In the genomic region with DNA sequence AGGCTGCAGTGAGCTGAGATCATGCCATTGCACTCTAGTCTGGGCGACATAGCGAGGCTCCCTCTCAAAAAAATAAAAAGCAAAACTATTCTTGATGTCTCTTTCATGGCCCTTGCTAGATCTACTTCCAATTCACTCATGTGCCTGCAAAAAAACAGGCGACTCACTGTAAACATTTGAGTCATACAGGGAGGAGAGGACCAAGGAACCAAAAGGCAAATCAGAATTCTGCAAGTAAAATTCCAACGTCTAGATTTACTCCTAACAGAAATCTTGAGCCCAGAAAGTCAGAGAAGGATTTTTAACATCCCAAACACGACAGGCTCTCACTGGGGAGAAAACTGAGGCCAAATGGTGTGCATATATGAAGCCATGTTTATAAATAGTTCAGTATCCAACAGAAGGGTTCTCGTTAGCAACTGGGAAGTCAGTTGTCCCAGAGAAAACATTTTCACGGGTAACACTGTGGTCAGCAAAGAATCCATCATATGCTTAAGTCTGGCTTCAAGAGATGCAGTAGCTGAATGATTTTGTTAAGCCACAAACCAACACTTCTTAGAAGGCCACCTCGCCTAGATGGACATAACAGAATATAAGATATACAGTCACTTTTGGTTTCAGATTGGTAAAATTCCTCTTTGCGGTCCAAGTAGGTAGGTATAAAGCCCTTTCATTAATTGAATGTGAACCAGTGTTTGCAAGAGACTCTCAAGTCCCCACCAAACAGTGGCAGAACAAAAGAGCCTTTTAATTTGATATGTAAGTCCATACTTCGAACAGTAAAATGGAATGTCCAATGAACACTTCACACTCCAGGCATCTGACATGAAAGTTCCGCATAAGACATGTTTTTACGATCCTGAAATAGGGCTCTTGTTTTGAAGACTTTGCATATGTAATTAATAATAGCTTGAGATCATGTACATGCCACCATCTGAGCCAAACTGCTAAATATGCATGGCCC, we compare ENCODE assay signal across 11 cellular contexts. TPM values are rescaled to one million over a fixed set of nuclear protein-coding genes. Genes with fewer than 3 reads are reported as not detected.
DNase-seq lines count a peak whose midpoint lies in the region; ATAC-seq and TF ChIP-seq lines count a peak whose summit lies in the region.
"Had no signal": no experiment of that assay in that cellular context is flagged by ENCODE, and none has a peak within 500 bp of the region (broad histone marks: within the 10 kb centered on the region; RNA-seq: fewer than 3 reads in every experiment).

No MANE protein-coding gene starts in this region.

- H3K79me2 ChIP-seq in GM23248 (ENCODE audit: insufficient read depth) (no peaks in the 10 kb centered on the region), OCI-LY7 (ENCODE audit: insufficient read depth, low read depth, low read length) (no peaks in the 10 kb centered on the region)

- H3K27me3 ChIP-seq in GM23248 (replicated peaks; ENCODE audit: insufficient read depth): no peaks in the 10 kb centered on the region

- H3K27ac ChIP-seq in GM23248 (0 out of 2 replicates have a peak overlapping the region, but pooled peaks have one; percentile 14), angular gyrus (ENCODE audit: low read depth, low read length) (peak overlapping the region; percentile 82), substantia nigra (ENCODE audit: low read depth, low read length, poor library complexity, severe bottlenecking) (peak overlapping the region; percentile 95), OCI-LY7 (ENCODE audit: low read depth, low read length, poor library complexity, severe bottlenecking) (no peak overlapping the region)
- H3K27ac ChIP-seq: prostate gland had no signal

- H3K9me2 ChIP-seq in GM23248 (ENCODE audit: insufficient read depth) (no peaks in the 10 kb centered on the region), OCI-LY7 (ENCODE audit: insufficient read depth, low read length) (no peaks in the 10 kb centered on the region)

- no peak overlapping the region for H3K9ac ChIP-seq in GM23248

- in situ Hi-C loops in GM23248 (cut with MboI): no loop called here

- H3K4me1 ChIP-seq in GM23248 (ENCODE audit: insufficient read depth): no peaks in the 10 kb centered on the region; the same call in 1 of the 2 replicates
- no peaks in the 10 kb centered on the region for H3K4me1 ChIP-seq in OCI-LY7 (ENCODE audit: insufficient read depth, low read length, poor library complexity, severe bottlenecking)
- H3K4me1 ChIP-seq: prostate gland had no signal

- peak; percentile 65 for DNase-seq in GM23248
- peak; percentile 44 for DNase-seq in hepatic stellate cell (ENCODE audit: low spot score)
- peak in 3 of 49 donors; percentile 39 to 70 (median 44) for DNase-seq in substantia nigra (lab: John Stamatoyannopoulos, UW)
- no peak for DNase-seq in occipital lobe (lab: John Stamatoyannopoulos, UW)
- DNase-seq in OCI-LY7 (ENCODE audit: low spot score): no peak
- DNase-seq: activated T-cell treated with anti-CD3 and anti-CD28 coated beads, Interleukin-2, amount 50 U/mL, for 48 hours; T-helper 9 cell had no signal

- 72 to 75% methylated on average over 12 of the region's 12 CpGs for WGBS in GM23248 (ENCODE audit: low coverage in 1 of 2, low lambda C conversion rate in 2 of 2, missing lambda C conversion rate in 2 of 2), 2 experiments

- H3K36me3 ChIP-seq in GM23248 (ENCODE audit: low read depth): peaks cover 51% of the 10 kb centered on the region
- no peaks in the 10 kb centered on the region for H3K36me3 ChIP-seq in OCI-LY7 (ENCODE audit: insufficient read depth, low read length)
- H3K36me3 ChIP-seq: prostate gland had no signal

- H2AFZ ChIP-seq in GM23248 (no peak overlapping the region), OCI-LY7 (ENCODE audit: low read length) (no peak overlapping the region)

- CTCF ChIA-PET in OCI-LY7 (lab: Charles Lee; ENCODE audit: unreplicated experiment): no interaction called here

- BruUV-seq in OCI-LY7 (replicated peaks; lab: Mats Ljungman, UMichigan): no TSS peak

- intact Hi-C loops in OCI-LY7 (cut with micrococcal nuclease; ENCODE audit: unreplicated experiment): no loop called here

- H4K20me1 ChIP-seq in GM23248 (ENCODE audit: insufficient read depth) (no peaks in the 10 kb centered on the region), OCI-LY7 (ENCODE audit: insufficient read depth, low read length) (no peaks in the 10 kb centered on the region)

- no peaks in the 10 kb centered on the region for H3K9me3 ChIP-seq in GM23248 (ENCODE audit: low read depth)
- H3K9me3 ChIP-seq in OCI-LY7 (ENCODE audit: low read length): no peaks in the 10 kb centered on the region
- H3K9me3 ChIP-seq: prostate gland had no signal

- H3K4me3 ChIP-seq in GM23248: no peak overlapping the region
- no peak overlapping the region for H3K4me3 ChIP-seq in OCI-LY7 (ENCODE audit: low read depth, low read length, poor library complexity, severe bottlenecking)
- H3K4me3 ChIP-seq: prostate gland had no signal

- H3F3A ChIP-seq in GM23248 (ENCODE audit: insufficient read depth): peaks cover 11% of the 10 kb centered on the region; the same call in 1 of the 2 replicates

- ATAC-seq in HG02885 (IDR thresholded peaks at IDR 0.05; ENCODE audit: poor library complexity, unreplicated experiment): no peak
- ATAC-seq in HG02840 (IDR thresholded peaks at IDR 0.05; ENCODE audit: low FRiP score, unreplicated experiment): no peak

- TF ChIP-seq CTCF in OCI-LY7 (conservative IDR thresholded peaks at IDR 0.05; ENCODE audit: low read length): no peak

- H3K4me2 ChIP-seq in GM23248 (ENCODE audit: unreplicated experiment) (no peak overlapping the region), OCI-LY7 (ENCODE audit: low read length) (no peak overlapping the region)

- POLR2A ChIA-PET in OCI-LY7 (lab: Charles Lee): interaction anchor here (0.6 to 0.7 kb wide), 2 partner anchors 191 to 309 kb away, joined by 5 to 7 read pairs; no protein-coding TSS in a partner anchor

RNA-seq across cellular contexts. Expression of a gene that starts 39.9 kb away (rescaled TPM):
- total RNA-seq in GM23248 (2014; rRNA removed; shearing (Covaris generic)): 83.2 and 92.1 TPM in 2 replicates
- polyA plus RNA-seq in GM23248 (2016; fragmentation: Nextera tagmentation; extraction: Ambion mirVana): 150 and 159 TPM in 2 replicates
- 13.7 TPM for total RNA-seq in occipital lobe
- total RNA-seq in OCI-LY7 (2014; rRNA removed; shearing (Covaris generic)): 12.2 and 18.4 TPM in 2 replicates
- 34.2 and 43.2 TPM in 2 replicates for total RNA-seq in OCI-LY7 (2022)

Comparison
In these comparisons a context has a peak if more than half of its experiments do, and no peak if none do; other contexts are left out.
1. DNase-seq: peak in GM23248 (single experiment) and hepatic stellate cell (single experiment); none in occipital lobe (single experiment) and OCI-LY7 (single experiment).